7 cellular contexts compared by ENCODE assay signal in genomic region chr22:31676700-31677099, GRCh38. TPM values are rescaled to one million over a fixed set of nuclear protein-coding genes. Genes with fewer than 3 reads are reported as not detected.
DNase-seq lines count a peak whose midpoint lies in the region; ATAC-seq and TF ChIP-seq lines count a peak whose summit lies in the region.

No MANE protein-coding gene starts in this region.

- no peak overlapping the region for H3K18ac ChIP-seq in trophoblast cell (ENCODE audit: low read length)

- H3K9me3 ChIP-seq in RWPE2 (ENCODE audit: severe bottlenecking) (no peaks in the 10 kb centered on the region), trophoblast cell (ENCODE audit: insufficient read depth, low read depth, low read length) (no peaks in the 10 kb centered on the region), thymus (ENCODE audit: control insufficient read depth) (no peaks in the 10 kb centered on the region)

- peak overlapping the region; percentile 99 for H3K4me3 Mint-ChIP-seq in activated naive CD4-positive, alpha-beta T cell treated with anti-CD3 and anti-CD28 coated beads, Interleukin-2, amount 50 U/mL, for 24 hours

- H2BK5ac ChIP-seq in trophoblast cell (ENCODE audit: low read depth, low read length, poor library complexity): no peak overlapping the region

- H3K27ac Mint-ChIP-seq in activated naive CD4-positive, alpha-beta T cell treated with anti-CD3 and anti-CD28 coated beads, Interleukin-2, amount 50 U/mL, for 24 hours: peak overlapping the region; percentile 99

- H4K8ac ChIP-seq in trophoblast cell (ENCODE audit: low read depth, low read length): peak overlapping the region; percentile 7

- H3K9ac ChIP-seq in trophoblast cell (ENCODE audit: low read length): no peak overlapping the region

- peak; percentile 97 for DNase-seq in RWPE2 (ENCODE audit: low spot score)
- peak; percentile 98 for DNase-seq in Right ventricle myocardium inferior (ENCODE audit: missing footprints)
- DNase-seq in trophoblast cell: peak; percentile 99

- H3K14ac ChIP-seq in trophoblast cell (ENCODE audit: low read length): no peak overlapping the region

- intact Hi-C loops in Right ventricle myocardium inferior (cut with DNase I): no loop called here

- H3K36me3 ChIP-seq in RWPE2 (ENCODE audit: low read depth): no peaks in the 10 kb centered on the region
- H3K36me3 ChIP-seq in trophoblast cell (ENCODE audit: control insufficient read depth in 1 of 2, insufficient read depth in 2 of 2, low read length in 2 of 2): no peaks in the 10 kb centered on the region
- H3K36me3 ChIP-seq in thymus (ENCODE audit: control insufficient read depth, insufficient read depth): no peaks in the 10 kb centered on the region

- no peak for TF ChIP-seq CTCF in RWPE2 (IDR thresholded peaks at IDR 0.05; ENCODE audit: poor library complexity, severe bottlenecking)

- peaks cover 12% of the 10 kb centered on the region for H3K4me1 Mint-ChIP-seq in activated naive CD4-positive, alpha-beta T cell treated with anti-CD3 and anti-CD28 coated beads, Interleukin-2, amount 50 U/mL, for 24 hours

- no peak overlapping the region for H3K4ac ChIP-seq in trophoblast cell (ENCODE audit: low read depth, low read length)

- no CpG with 5 or more reads among the region's 25 CpGs for WGBS in trophoblast cell (ENCODE audit: extremely low coverage, insufficient coverage, insufficient read length)
- WGBS in thymus: 5% methylated on average over 25 of the region's 25 CpGs

- peaks cover 19% of the 10 kb centered on the region for H3K4me1 ChIP-seq in RWPE2 (ENCODE audit: insufficient read depth, poor library complexity, severe bottlenecking)
- H3K4me1 ChIP-seq in trophoblast cell (ENCODE audit: control insufficient read depth in 1 of 2, insufficient read depth in 2 of 2, low read length in 2 of 2): no peaks in the 10 kb centered on the region
- H3K4me1 ChIP-seq in thymus (ENCODE audit: control insufficient read depth, insufficient read depth, low read length): no peaks in the 10 kb centered on the region

- H3K36me3 Mint-ChIP-seq in activated naive CD4-positive, alpha-beta T cell treated with anti-CD3 and anti-CD28 coated beads, Interleukin-2, amount 50 U/mL, for 24 hours: no peaks in the 10 kb centered on the region

- H2BK12ac ChIP-seq in trophoblast cell (ENCODE audit: low read length): no peak overlapping the region

- H2AK5ac ChIP-seq in trophoblast cell (ENCODE audit: low read length): no peak overlapping the region

- peak overlapping the region; percentile 60 for H3K4me2 ChIP-seq in trophoblast cell (ENCODE audit: low read length)

- H3K23ac ChIP-seq in trophoblast cell (ENCODE audit: low read length): no peak overlapping the region

- no peaks in the 10 kb centered on the region for H3K9me3 Mint-ChIP-seq in activated naive CD4-positive, alpha-beta T cell treated with anti-CD3 and anti-CD28 coated beads, Interleukin-2, amount 50 U/mL, for 24 hours

- no peaks in the 10 kb centered on the region for H3K27me3 Mint-ChIP-seq in activated naive CD4-positive, alpha-beta T cell treated with anti-CD3 and anti-CD28 coated beads, Interleukin-2, amount 50 U/mL, for 24 hours

- ATAC-seq in GM18520 (IDR thresholded peaks at IDR 0.05; ENCODE audit: unreplicated experiment) (peak; percentile 83), HG03108 (IDR thresholded peaks at IDR 0.05; ENCODE audit: unreplicated experiment) (peak; percentile 91), RWPE2 (ENCODE audit: low read depth) (peak; percentile 99), Right ventricle myocardium inferior (peak; percentile 99)

- H3K27ac ChIP-seq in RWPE2 (ENCODE audit: poor library complexity, severe bottlenecking): peak overlapping the region; percentile 22
- H3K27ac ChIP-seq in trophoblast cell (ENCODE audit: low read depth, low read length): no peak overlapping the region
- peak overlapping the region; percentile 42 for H3K27ac ChIP-seq in thymus (ENCODE audit: low read depth)

- H4K12ac ChIP-seq in trophoblast cell (ENCODE audit: low read depth, low read length): no peak overlapping the region

- H3K4me3 ChIP-seq in RWPE2 (ENCODE audit: severe bottlenecking): peak overlapping the region; percentile 22
- no peak overlapping the region for H3K4me3 ChIP-seq in trophoblast cell (ENCODE audit: low read depth, low read length)
- peak overlapping the region; percentile 62 for H3K4me3 ChIP-seq in thymus (ENCODE audit: low read length)

- H2BK120ac ChIP-seq in trophoblast cell (ENCODE audit: insufficient read depth, low read length, poor library complexity): no peak overlapping the region

- H3K79me2 ChIP-seq in trophoblast cell (ENCODE audit: control insufficient read depth, insufficient read depth, low read length, poor library complexity): no peaks in the 10 kb centered on the region

- no peak overlapping the region for H2AFZ ChIP-seq in trophoblast cell (ENCODE audit: insufficient read depth, low read length, poor library complexity)

- H3K27me3 ChIP-seq in RWPE2 (ENCODE audit: insufficient read depth, poor library complexity, severe bottlenecking) (no peaks in the 10 kb centered on the region), trophoblast cell (ENCODE audit: insufficient read depth, low read length) (no peaks in the 10 kb centered on the region), thymus (ENCODE audit: control insufficient read depth, insufficient read depth) (no peaks in the 10 kb centered on the region)

- H3K79me1 ChIP-seq in trophoblast cell (ENCODE audit: low read length): no peaks in the 10 kb centered on the region

- H4K91ac ChIP-seq in trophoblast cell (ENCODE audit: low read depth, low read length): no peak overlapping the region

RNA-seq across cellular contexts. Expression of gene PISD, which starts 14.7 kb away (rescaled TPM):
- total RNA-seq in Right ventricle myocardium inferior: 18.4 TPM
- polyA plus RNA-seq in trophoblast cell (2013): 26.1 and 26.7 TPM in 2 replicates
- 31.8 TPM for polyA plus RNA-seq in thymus
